ENCODE assay signal across 15 cellular contexts in the genomic region with DNA sequence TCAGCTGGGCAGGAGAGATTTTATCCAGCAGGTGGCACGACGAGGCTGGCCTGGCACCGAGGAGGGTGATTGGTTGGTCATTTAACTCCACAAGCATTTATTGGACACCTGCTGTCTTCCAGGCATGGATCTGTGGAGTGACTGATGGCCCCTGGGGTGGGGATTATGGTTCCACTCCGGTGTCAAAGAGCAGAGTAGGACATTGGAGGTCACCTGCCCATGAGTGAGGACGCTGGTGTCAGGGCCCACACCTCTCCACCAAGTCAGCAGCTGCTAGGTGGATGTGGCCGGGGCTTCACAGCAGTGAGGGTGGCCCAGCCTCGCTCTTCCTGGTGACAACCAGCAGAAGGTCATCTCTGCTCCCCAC.
"Had no signal": no experiment of that assay in that cellular context is flagged by ENCODE, and none has a peak within 500 bp of the region (broad histone marks: within the 10 kb centered on the region; RNA-seq: fewer than 3 reads in every experiment).

No MANE protein-coding gene starts in this region.

- H3K9me3 ChIP-seq: pancreas, SK-N-SH had no signal

- H3K36me3 Mint-ChIP-seq: stimulated activated naive B cell treated with anti-CD40 and anti-IgM and Interleukin-4, amounts not matched to agents 10 μg/mL and 1 μg/mL and 100 μg/mL, for 72 hours; T-cell had no signal

- H3K9me3 Mint-ChIP-seq: activated T-helper 2 cell treated with anti-CD3 and anti-CD28 coated beads, Interferon-gamma antibody, Interleukin-2, Interleukin-4, amounts not matched to agents 10 μg/mL and 5 μg/mL and 100 μg/mL, durations not matched to agents 14 hours and 24 hours and 36 hours had no signal

- H3K9ac ChIP-seq: SK-N-SH had no signal

- H3K4me3 ChIP-seq: pancreas, transverse colon had no signal

- H3K4me1 ChIP-seq: foreskin keratinocyte, pancreas had no signal

- H3K27ac ChIP-seq: foreskin keratinocyte, pancreas, transverse colon had no signal

- H3K4me2 ChIP-seq: SK-N-SH had no signal

- H3K27me3 ChIP-seq: foreskin keratinocyte, pancreas, transverse colon had no signal

- H3K27ac Mint-ChIP-seq: activated T-helper 2 cell treated with anti-CD3 and anti-CD28 coated beads, Interferon-gamma antibody, Interleukin-2, Interleukin-4, amounts not matched to agents 10 μg/mL and 5 μg/mL and 100 μg/mL, durations not matched to agents 14 hours and 24 hours and 36 hours; mesothelial cell of epicardium; T-cell had no signal

- H3K4me1 Mint-ChIP-seq: mesothelial cell of epicardium; neural crest cell; stimulated activated naive B cell treated with anti-CD40 and anti-IgM and Interleukin-4, amounts not matched to agents 10 μg/mL and 1 μg/mL and 100 μg/mL, for 72 hours; T-cell had no signal

- H3K4me3 Mint-ChIP-seq: mesothelial cell of epicardium; neural crest cell; stimulated activated naive B cell treated with anti-CD40 and anti-IgM and Interleukin-4, amounts not matched to agents 10 μg/mL and 1 μg/mL and 100 μg/mL, for 72 hours; T-cell had no signal

- DNase-seq: caudate nucleus; effector memory CD4-positive, alpha-beta T cell; foreskin keratinocyte; glutamatergic neuron; SK-N-SH; stimulated activated CD4-positive, alpha-beta T cell treated with anti-CD3 and anti-CD28 coated beads, Interleukin-15, amount 100 ng/mL, for 24 hours; stimulated activated CD4-positive, alpha-beta T cell treated with anti-CD3 and anti-CD28 coated beads, Interleukin-4, amount 100 ng/mL, for 1 hour; stimulated activated naive B cell treated with anti-CD40 and anti-IgM and Interleukin-4, amounts not matched to agents 10 μg/mL and 1 μg/mL and 100 μg/mL, for 72 hours; T1000; transverse colon had no signal

- ATAC-seq: foreskin keratinocyte; stimulated activated naive B cell treated with anti-CD40 and anti-IgM and Interleukin-4, amounts not matched to agents 10 μg/mL and 1 μg/mL and 100 μg/mL, for 72 hours; T-cell had no signal

- H3K36me3 ChIP-seq: pancreas, transverse colon had no signal

- H3K27me3 Mint-ChIP-seq: stimulated activated naive B cell treated with anti-CD40 and anti-IgM and Interleukin-4, amounts not matched to agents 10 μg/mL and 1 μg/mL and 100 μg/mL, for 72 hours; T-cell had no signal
